Comparison of ENCODE assay signal across 1 cellular context in the genomic region with DNA sequence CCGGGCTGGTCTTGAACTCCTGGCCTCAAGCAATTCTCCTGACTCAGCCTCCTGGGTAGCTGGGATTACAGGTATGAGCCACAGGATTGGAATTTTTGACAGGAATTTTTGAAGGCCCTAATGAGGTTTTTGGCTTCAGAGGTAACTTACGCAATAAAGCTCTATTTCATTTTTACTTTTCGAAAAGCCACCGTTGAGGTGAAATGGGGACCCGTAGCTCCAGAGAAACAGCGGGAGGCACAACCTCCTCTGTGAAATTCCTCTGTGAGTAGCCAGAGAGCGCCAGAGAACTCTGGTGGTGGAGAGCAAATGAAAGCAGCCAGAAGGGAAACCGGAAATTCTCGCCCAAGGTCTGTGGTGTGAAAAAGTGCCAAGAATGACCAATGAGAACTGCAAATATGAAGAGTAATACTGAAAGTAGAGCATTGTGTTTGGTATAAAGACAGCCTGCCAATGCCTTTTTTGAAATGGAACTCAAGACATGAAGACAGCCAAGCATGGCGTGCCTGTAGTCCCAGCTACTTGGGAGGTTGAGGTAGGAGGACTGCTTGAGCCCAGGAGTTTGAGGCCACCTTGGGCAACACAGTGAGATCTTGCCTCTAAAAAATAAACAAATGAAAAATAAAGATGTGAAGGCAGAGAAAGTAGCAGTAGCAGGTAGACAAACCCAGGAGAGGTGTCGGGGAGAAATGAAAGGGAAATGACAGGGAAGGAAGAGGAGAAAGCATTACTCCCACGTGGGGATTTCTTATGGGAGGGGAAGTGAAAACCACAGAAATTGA.
TF ChIP-seq lines count a peak whose summit lies in the region.

No MANE protein-coding gene starts in this region.

TF ChIP-seq in HepG2, 621 proteins besides CTCF, POLR2A, EP300 and RAD21 (continued from another document):
- peak; percentile 29 to 44; a peak in 1 of 4 replicates for TF ChIP-seq HMGXB4 (CRISPR knock-in tag; IDR thresholded peaks at IDR 0.05; ENCODE audit: borderline replicate concordance in 1 of 2, low read depth in 1 of 2)
